2 cellular contexts compared by ENCODE assay signal in genomic region chr20:50679753-50680105, GRCh38.
A peak's percentile ranks its signal among the peaks of the same experiment; 100 is the strongest.
TF ChIP-seq lines count a peak whose summit lies in the region.

No MANE protein-coding gene starts in this region.

TF ChIP-seq in GM23338, 12 proteins besides CTCF, POLR2A, EP300 and RAD21:
- TF ChIP-seq STAT1 (IDR thresholded peaks at IDR 0.05; ENCODE audit: unreplicated experiment) = no peak
- TF ChIP-seq ZNF462 (CRISPR knock-in tag; IDR thresholded peaks at IDR 0.05) = no peak
- TF ChIP-seq ZNF114 (CRISPR knock-in tag; IDR thresholded peaks at IDR 0.05) = no peak
- TF ChIP-seq ETS1 (IDR thresholded peaks at IDR 0.05) = no peak
- no peak for TF ChIP-seq EZH2phosphoT487 (IDR thresholded peaks at IDR 0.05; ENCODE audit: unreplicated experiment)
- TF ChIP-seq NANOG (IDR thresholded peaks at IDR 0.05; ENCODE audit: borderline replicate concordance) = no peak
- no peak for TF ChIP-seq ZNF331 (CRISPR knock-in tag; IDR thresholded peaks at IDR 0.05; ENCODE audit: low read depth)
- TF ChIP-seq REST (IDR thresholded peaks at IDR 0.05; ENCODE audit: unreplicated experiment) = no peak
- TF ChIP-seq CREB1 (CRISPR knock-in tag; IDR thresholded peaks at IDR 0.05; ENCODE audit: low read depth) = no peak
- TF ChIP-seq JUNB (IDR thresholded peaks at IDR 0.05; ENCODE audit: unreplicated experiment) = no peak
- TF ChIP-seq EZH2 (IDR thresholded peaks at IDR 0.05; ENCODE audit: low read depth, unreplicated experiment) = no peak
- no peak for TF ChIP-seq POLR2AphosphoS5 (IDR thresholded peaks at IDR 0.05; ENCODE audit: low read depth)

TF ChIP-seq in K562, 482 proteins besides CTCF, POLR2A, EP300 and RAD21:
- peak in 1 of 2 experiments; percentile 55; a peak in 1 of 4 replicates for TF ChIP-seq BCLAF1 (IDR thresholded peaks at IDR 0.05; ENCODE audit: borderline replicate concordance in 1 of 2, control insufficient read depth in 1 of 2, low read depth in 2 of 2, low read length in 1 of 2)
- no peak for TF ChIP-seq ZNF445 (CRISPR knock-in tag; IDR thresholded peaks at IDR 0.05; ENCODE audit: low read depth)
- TF ChIP-seq SIRT6 (IDR thresholded peaks at IDR 0.05; ENCODE audit: low read depth, low read length) = no peak
- peak in 1 of 3 experiments; percentile 83; a peak in 2 of 6 replicates for TF ChIP-seq ZBTB11 (CRISPR knock-in tag; IDR thresholded peaks at IDR 0.05)
